In the genomic region with DNA sequence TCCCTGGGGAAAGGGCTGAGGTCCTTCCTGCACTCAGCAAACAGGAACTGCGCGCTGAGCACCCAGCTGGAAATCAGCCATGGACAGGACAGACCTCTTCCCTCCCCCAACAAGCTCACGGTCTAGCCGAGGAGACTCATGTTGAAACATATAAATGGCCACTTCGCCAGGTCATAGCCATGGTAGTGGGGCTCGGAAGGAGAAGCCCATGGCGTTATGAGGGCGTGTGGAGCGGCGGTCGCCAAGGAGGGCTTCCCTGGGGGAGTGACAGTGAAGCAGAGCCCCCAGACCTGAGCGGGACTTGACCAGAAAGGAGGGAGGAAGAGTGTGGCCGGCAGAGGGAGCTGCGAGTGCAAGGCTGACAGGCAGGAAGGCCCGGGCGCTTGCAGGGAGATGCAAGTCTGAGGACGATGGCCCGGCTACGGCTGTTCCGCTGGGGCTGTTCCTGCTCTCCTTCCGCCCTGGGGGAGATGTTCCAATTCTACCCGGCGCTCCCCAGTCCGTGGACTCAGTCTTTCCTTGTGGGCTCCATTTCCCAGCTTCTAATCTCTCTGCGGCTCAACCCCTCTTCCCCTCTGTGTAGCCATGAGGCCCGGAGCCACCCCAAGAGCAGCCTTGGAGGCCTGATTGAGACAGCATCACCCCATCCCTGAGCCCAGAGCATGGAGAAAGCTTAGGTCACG, we compare ENCODE assay signal across 1 cellular context.
TF ChIP-seq lines count a peak whose summit lies in the region.

No MANE protein-coding gene starts in this region.

TF ChIP-seq in HEK293, 187 proteins besides CTCF, POLR2A, EP300 and RAD21 (continued from another document):
- TF ChIP-seq ZNF391 (tag by site-specific recombination; IDR thresholded peaks at IDR 0.05; ENCODE audit: borderline replicate concordance, low read depth) (peak; percentile 24; the same call in 1 of the 2 replicates), ZFHX2 (tag by site-specific recombination; conservative IDR thresholded peaks at IDR 0.05) (no peak), ZNF560 (tag by site-specific recombination; IDR thresholded peaks at IDR 0.05; ENCODE audit: borderline replicate concordance) (no peak), ZNF121 (tag by site-specific recombination; IDR thresholded peaks at IDR 0.05) (no peak), ZNF571 (tag by site-specific recombination; IDR thresholded peaks at IDR 0.05) (no peak), ZNF792 (tag by site-specific recombination; IDR thresholded peaks at IDR 0.05) (no peak), ZNF670 (tag by site-specific recombination; IDR thresholded peaks at IDR 0.05; ENCODE audit: low read depth) (no peak), PRDM1 (tag by site-specific recombination; IDR thresholded peaks at IDR 0.05) (no peak), OVOL3 (tag by site-specific recombination; IDR thresholded peaks at IDR 0.05) (no peak), ZNF311 (tag by site-specific recombination; IDR thresholded peaks at IDR 0.05; ENCODE audit: borderline replicate concordance) (no peak), ZNF10 (tag by site-specific recombination; IDR thresholded peaks at IDR 0.05) (no peak), GLIS1 (tag by site-specific recombination; IDR thresholded peaks at IDR 0.05) (peak; percentile 59), KLF8 (tag by site-specific recombination; IDR thresholded peaks at IDR 0.05) (peak; percentile 25; the same call in 1 of the 2 replicates), SCRT2 (tag by site-specific recombination; IDR thresholded peaks at IDR 0.05) (no peak), SCRT1 (tag by site-specific recombination; IDR thresholded peaks at IDR 0.05; ENCODE audit: borderline replicate concordance) (no peak), ZNF416 (tag by site-specific recombination; IDR thresholded peaks at IDR 0.05) (no peak), TCF7L2 (IDR thresholded peaks at IDR 0.05; ENCODE audit: borderline replicate concordance, low read depth, low read length) (no peak), GLI2 (tag by site-specific recombination; IDR thresholded peaks at IDR 0.05; ENCODE audit: borderline replicate concordance, low read depth) (no peak), SP7 (tag by site-specific recombination; IDR thresholded peaks at IDR 0.05) (peak; percentile 67)
- TF ChIP-seq, protein P1, sequence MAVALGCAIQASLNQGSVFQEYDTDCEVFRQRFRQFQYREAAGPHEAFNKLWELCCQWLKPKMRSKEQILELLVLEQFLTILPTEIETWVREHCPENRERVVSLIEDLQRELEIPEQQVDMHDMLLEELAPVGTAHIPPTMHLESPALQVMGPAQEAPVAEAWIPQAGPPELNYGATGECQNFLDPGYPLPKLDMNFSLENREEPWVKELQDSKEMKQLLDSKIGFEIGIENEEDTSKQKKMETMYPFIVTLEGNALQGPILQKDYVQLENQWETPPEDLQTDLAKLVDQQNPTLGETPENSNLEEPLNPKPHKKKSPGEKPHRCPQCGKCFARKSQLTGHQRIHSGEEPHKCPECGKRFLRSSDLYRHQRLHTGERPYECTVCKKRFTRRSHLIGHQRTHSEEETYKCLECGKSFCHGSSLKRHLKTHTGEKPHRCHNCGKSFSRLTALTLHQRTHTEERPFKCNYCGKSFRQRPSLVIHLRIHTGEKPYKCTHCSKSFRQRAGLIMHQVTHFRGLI (tag by site-specific recombination; IDR thresholded peaks at IDR 0.05), result no peak
